Comparison of ENCODE assay signal across 1 cellular context in the genomic region with DNA sequence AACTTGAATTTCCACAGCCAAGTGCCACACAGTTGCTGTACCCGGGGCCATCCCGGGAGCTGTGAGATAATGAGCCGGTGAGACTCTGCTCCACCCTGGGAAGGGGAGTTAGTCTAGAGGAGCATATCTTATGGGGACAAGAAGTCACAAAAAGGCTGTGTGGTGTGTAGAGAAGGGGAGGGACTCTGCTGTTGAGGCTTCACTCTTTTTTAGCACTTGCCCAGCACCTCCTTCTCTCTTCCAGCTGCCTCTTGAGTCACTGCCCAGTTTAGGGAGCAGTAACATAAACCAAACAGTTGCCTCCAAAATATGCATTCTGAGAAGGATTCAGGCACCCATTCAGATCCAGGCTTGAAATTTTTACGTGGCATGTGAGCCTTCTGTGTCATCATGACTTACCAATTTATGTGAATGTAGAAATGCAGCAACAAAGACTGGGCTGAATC.
TF ChIP-seq lines count a peak whose summit lies in the region.

No MANE protein-coding gene starts in this region.

TF ChIP-seq in K562, 482 proteins besides CTCF, POLR2A, EP300 and RAD21 (continued from another document and continues in another):
- TF ChIP-seq, protein P1, sequence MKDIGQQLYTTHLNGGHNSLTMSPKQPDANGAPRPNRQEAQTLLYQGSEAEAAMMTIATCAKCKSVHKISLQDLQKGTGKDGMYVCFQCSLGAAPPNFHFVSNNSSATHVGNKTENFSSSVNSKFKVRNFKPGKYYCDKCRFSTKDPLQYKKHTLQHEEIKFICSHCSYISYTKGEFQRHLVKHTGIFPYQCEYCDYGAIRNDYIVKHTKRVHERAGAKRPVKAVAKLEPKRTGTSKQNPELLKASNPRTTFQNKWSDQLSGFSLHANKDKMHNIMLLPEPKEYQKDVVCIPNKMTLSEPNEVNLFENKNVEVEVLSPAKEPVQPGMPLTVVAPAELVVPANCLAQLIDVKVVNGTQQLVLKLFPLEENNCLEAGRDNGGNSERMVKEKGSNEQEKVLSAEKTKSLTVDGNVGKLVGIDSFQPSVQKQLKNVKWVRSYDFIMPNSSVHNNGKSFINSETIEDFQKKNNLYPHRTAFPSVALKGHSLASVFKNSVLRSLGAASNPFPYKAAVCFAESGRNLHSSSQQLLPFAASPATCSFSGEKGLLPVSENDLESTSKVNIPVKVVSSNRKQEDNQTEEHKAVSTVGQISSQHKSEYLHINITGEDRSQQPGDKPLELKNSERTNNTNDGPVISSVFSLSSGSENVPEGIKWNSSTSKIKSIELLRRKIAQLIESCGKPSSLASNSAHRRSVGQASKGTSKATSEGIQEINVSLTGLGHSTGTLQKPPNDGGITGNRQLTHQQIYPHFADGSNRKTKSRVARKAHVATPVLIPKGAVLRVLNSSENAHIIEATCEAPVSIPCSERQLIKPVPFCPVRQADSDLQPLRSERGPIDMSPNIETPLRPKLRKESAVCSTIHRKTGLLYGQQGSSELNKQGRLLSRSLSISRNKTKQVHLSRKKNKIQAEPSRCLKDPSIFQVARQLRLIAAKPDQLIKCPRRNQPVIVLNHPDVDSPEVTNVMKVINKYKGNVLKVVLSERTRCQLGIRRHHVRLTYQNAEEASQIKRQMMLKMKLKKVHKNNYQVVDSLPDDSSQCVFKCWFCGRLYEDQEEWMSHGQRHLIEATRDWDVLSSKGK (CRISPR knock-in tag; IDR thresholded peaks at IDR 0.05): no peak
- TF ChIP-seq TSC22D4 (tag; IDR thresholded peaks at IDR 0.05) (no peak), NR1H2 (CRISPR knock-in tag; IDR thresholded peaks at IDR 0.05) (no peak), KAT7 (CRISPR knock-in tag; IDR thresholded peaks at IDR 0.05; ENCODE audit: borderline replicate concordance) (peak; percentile 74; the same call in 1 of the 2 replicates), ASH1L (IDR thresholded peaks at IDR 0.05; ENCODE audit: borderline replicate concordance, low read depth, partially characterized antibody) (no peak), GABPA (tag; conservative IDR thresholded peaks at IDR 0.05; ENCODE audit: low read depth) (no peak), ARHGAP35 (IDR thresholded peaks at IDR 0.05; ENCODE audit: partially characterized antibody) (no peak), BCL6 (CRISPR knock-in tag; IDR thresholded peaks at IDR 0.05) (no peak), ZNF347 (CRISPR knock-in tag; IDR thresholded peaks at IDR 0.05; ENCODE audit: low read depth) (no peak), NCOA6 (IDR thresholded peaks at IDR 0.05) (no peak), HDAC1 (IDR thresholded peaks at IDR 0.05) (no peak), MYBL2 (IDR thresholded peaks at IDR 0.05; ENCODE audit: low read depth) (no peak), MYBL2 (CRISPR knock-in tag; IDR thresholded peaks at IDR 0.05; ENCODE audit: borderline replicate concordance) (no peak), TFAM (CRISPR knock-in tag; conservative IDR thresholded peaks at IDR 0.05) (no peak), TAF1 (IDR thresholded peaks at IDR 0.05; ENCODE audit: control insufficient read depth, extremely low read depth, insufficient read depth, low read length, severe bottlenecking) (peak; percentile 42), RHOXF2B (CRISPR knock-in tag; conservative IDR thresholded peaks at IDR 0.05) (no peak), SAFB2 (IDR thresholded peaks at IDR 0.05; ENCODE audit: borderline replicate concordance, low read depth, low read length, severe bottlenecking) (no peak), ARID1B (IDR thresholded peaks at IDR 0.05) (no peak), KLF1 (tag; IDR thresholded peaks at IDR 0.05) (no peak), SIX5 (IDR thresholded peaks at IDR 0.05; ENCODE audit: borderline replicate concordance in 1 of 2, insufficient read depth in 1 of 2, low read depth in 1 of 2, low read length in 2 of 2) (no peak), YY1 (IDR thresholded peaks at IDR 0.05; ENCODE audit: borderline replicate concordance in 1 of 3, control insufficient read depth in 1 of 3, extremely low read depth in 1 of 3, insufficient read depth in 3 of 3, insufficient read length in 1 of 3, insufficient replicate concordance in 2 of 3, low read depth in 1 of 3, low read length in 2 of 3) (no peak), ZNF408 (CRISPR knock-in tag; IDR thresholded peaks at IDR 0.05; ENCODE audit: low read depth) (no peak), FOXA1 (IDR thresholded peaks at IDR 0.05; ENCODE audit: borderline replicate concordance) (no peak), SUPT5H (IDR thresholded peaks at IDR 0.05) (no peak), ZNF239 (CRISPR knock-in tag; IDR thresholded peaks at IDR 0.05) (no peak), CEBPG (CRISPR knock-in tag; IDR thresholded peaks at IDR 0.05) (no peak), CEBPG (tag; conservative IDR thresholded peaks at IDR 0.05 in 1 of 2, IDR thresholded peaks at IDR 0.05 in 1 of 2) (no peak), ZNF146 (CRISPR knock-in tag; IDR thresholded peaks at IDR 0.05; ENCODE audit: unreplicated experiment) (no peak), ZFPM2 (CRISPR knock-in tag; IDR thresholded peaks at IDR 0.05) (no peak), THRAP3 (IDR thresholded peaks at IDR 0.05; ENCODE audit: borderline replicate concordance) (no peak), HEY1 (CRISPR knock-in tag; IDR thresholded peaks at IDR 0.05; ENCODE audit: borderline replicate concordance) (no peak), TCF7 (IDR thresholded peaks at IDR 0.05; ENCODE audit: borderline replicate concordance) (no peak), KDM4B (IDR thresholded peaks at IDR 0.05; ENCODE audit: borderline replicate concordance in 2 of 2, low read depth in 1 of 2) (no peak), RBM22 (IDR thresholded peaks at IDR 0.05; ENCODE audit: low read depth, low read length, poor library complexity, severe bottlenecking) (no peak), COPS2 (conservative IDR thresholded peaks at IDR 0.05) (no peak), ERF (CRISPR knock-in tag; IDR thresholded peaks at IDR 0.05) (no peak), SP2 (IDR thresholded peaks at IDR 0.05; ENCODE audit: extremely low read depth, low read depth, low read length, poor library complexity, severe bottlenecking) (no peak), MED1 (CRISPR knock-in tag; IDR thresholded peaks at IDR 0.05; ENCODE audit: borderline replicate concordance) (no peak), ZSCAN32 (CRISPR knock-in tag; IDR thresholded peaks at IDR 0.05) (no peak), NFE2L1 (tag; IDR thresholded peaks at IDR 0.05; ENCODE audit: borderline replicate concordance, low read depth) (no peak), DNMT1 (IDR thresholded peaks at IDR 0.05) (no peak), TBP (optimal IDR thresholded peaks at IDR 0.05; ENCODE audit: low read depth, low read length) (peak; percentile 33), PCBP2 (IDR thresholded peaks at IDR 0.05; ENCODE audit: low read depth, low read length, poor library complexity, severe bottlenecking) (no peak), ILF3 (IDR thresholded peaks at IDR 0.05; ENCODE audit: borderline replicate concordance) (no peak)
- TF ChIP-seq, protein P2, sequence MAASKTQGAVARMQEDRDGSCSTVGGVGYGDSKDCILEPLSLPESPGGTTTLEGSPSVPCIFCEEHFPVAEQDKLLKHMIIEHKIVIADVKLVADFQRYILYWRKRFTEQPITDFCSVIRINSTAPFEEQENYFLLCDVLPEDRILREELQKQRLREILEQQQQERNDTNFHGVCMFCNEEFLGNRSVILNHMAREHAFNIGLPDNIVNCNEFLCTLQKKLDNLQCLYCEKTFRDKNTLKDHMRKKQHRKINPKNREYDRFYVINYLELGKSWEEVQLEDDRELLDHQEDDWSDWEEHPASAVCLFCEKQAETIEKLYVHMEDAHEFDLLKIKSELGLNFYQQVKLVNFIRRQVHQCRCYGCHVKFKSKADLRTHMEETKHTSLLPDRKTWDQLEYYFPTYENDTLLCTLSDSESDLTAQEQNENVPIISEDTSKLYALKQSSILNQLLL (CRISPR knock-in tag; IDR thresholded peaks at IDR 0.05; ENCODE audit: borderline replicate concordance): no peak
- TF ChIP-seq, protein P3, sequence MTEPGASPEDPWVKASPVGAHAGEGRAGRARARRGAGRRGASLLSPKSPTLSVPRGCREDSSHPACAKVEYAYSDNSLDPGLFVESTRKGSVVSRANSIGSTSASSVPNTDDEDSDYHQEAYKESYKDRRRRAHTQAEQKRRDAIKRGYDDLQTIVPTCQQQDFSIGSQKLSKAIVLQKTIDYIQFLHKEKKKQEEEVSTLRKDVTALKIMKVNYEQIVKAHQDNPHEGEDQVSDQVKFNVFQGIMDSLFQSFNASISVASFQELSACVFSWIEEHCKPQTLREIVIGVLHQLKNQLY (CRISPR knock-in tag; conservative IDR thresholded peaks at IDR 0.05): no peak
- TF ChIP-seq, protein P4, sequence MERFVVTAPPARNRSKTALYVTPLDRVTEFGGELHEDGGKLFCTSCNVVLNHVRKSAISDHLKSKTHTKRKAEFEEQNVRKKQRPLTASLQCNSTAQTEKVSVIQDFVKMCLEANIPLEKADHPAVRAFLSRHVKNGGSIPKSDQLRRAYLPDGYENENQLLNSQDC (CRISPR knock-in tag; IDR thresholded peaks at IDR 0.05): no peak
- TF ChIP-seq, protein P5, sequence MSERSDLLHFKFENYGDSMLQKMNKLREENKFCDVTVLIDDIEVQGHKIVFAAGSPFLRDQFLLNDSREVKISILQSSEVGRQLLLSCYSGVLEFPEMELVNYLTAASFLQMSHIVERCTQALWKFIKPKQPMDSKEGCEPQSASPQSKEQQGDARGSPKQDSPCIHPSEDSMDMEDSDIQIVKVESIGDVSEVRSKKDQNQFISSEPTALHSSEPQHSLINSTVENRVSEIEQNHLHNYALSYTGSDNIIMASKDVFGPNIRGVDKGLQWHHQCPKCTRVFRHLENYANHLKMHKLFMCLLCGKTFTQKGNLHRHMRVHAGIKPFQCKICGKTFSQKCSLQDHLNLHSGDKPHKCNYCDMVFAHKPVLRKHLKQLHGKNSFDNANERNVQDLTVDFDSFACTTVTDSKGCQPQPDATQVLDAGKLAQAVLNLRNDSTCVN (CRISPR knock-in tag; IDR thresholded peaks at IDR 0.05): no peak
- TF ChIP-seq, protein P6, sequence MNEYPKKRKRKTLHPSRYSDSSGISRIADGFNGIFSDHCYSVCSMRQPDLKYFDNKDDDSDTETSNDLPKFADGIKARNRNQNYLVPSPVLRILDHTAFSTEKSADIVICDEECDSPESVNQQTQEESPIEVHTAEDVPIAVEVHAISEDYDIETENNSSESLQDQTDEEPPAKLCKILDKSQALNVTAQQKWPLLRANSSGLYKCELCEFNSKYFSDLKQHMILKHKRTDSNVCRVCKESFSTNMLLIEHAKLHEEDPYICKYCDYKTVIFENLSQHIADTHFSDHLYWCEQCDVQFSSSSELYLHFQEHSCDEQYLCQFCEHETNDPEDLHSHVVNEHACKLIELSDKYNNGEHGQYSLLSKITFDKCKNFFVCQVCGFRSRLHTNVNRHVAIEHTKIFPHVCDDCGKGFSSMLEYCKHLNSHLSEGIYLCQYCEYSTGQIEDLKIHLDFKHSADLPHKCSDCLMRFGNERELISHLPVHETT (CRISPR knock-in tag; conservative IDR thresholded peaks at IDR 0.05 in 1 of 2, IDR thresholded peaks at IDR 0.05 in 1 of 2): no peak
- TF ChIP-seq, protein P7, sequence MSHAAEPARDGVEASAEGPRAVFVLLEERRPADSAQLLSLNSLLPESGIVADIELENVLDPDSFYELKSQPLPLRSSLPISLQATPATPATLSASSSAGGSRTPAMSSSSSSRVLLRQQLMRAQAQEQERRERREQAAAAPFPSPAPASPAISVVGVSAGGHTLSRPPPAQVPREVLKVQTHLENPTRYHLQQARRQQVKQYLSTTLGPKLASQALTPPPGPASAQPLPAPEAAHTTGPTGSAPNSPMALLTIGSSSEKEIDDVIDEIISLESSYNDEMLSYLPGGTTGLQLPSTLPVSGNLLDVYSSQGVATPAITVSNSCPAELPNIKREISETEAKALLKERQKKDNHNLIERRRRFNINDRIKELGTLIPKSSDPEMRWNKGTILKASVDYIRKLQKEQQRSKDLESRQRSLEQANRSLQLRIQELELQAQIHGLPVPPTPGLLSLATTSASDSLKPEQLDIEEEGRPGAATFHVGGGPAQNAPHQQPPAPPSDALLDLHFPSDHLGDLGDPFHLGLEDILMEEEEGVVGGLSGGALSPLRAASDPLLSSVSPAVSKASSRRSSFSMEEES (CRISPR knock-in tag; IDR thresholded peaks at IDR 0.05): no peak
- TF ChIP-seq, protein P8, sequence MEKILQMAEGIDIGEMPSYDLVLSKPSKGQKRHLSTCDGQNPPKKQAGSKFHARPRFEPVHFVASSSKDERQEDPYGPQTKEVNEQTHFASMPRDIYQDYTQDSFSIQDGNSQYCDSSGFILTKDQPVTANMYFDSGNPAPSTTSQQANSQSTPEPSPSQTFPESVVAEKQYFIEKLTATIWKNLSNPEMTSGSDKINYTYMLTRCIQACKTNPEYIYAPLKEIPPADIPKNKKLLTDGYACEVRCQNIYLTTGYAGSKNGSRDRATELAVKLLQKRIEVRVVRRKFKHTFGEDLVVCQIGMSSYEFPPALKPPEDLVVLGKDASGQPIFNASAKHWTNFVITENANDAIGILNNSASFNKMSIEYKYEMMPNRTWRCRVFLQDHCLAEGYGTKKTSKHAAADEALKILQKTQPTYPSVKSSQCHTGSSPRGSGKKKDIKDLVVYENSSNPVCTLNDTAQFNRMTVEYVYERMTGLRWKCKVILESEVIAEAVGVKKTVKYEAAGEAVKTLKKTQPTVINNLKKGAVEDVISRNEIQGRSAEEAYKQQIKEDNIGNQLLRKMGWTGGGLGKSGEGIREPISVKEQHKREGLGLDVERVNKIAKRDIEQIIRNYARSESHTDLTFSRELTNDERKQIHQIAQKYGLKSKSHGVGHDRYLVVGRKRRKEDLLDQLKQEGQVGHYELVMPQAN (IDR thresholded peaks at IDR 0.05; ENCODE audit: borderline replicate concordance): no peak
- TF ChIP-seq, protein P9, sequence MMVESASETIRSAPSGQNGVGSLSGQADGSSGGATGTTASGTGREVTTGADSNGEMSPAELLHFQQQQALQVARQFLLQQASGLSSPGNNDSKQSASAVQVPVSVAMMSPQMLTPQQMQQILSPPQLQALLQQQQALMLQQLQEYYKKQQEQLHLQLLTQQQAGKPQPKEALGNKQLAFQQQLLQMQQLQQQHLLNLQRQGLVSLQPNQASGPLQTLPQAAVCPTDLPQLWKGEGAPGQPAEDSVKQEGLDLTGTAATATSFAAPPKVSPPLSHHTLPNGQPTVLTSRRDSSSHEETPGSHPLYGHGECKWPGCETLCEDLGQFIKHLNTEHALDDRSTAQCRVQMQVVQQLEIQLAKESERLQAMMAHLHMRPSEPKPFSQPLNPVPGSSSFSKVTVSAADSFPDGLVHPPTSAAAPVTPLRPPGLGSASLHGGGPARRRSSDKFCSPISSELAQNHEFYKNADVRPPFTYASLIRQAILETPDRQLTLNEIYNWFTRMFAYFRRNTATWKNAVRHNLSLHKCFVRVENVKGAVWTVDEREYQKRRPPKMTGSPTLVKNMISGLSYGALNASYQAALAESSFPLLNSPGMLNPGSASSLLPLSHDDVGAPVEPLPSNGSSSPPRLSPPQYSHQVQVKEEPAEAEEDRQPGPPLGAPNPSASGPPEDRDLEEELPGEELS (CRISPR knock-in tag; IDR thresholded peaks at IDR 0.05; ENCODE audit: borderline replicate concordance): no peak
- TF ChIP-seq, protein P10, sequence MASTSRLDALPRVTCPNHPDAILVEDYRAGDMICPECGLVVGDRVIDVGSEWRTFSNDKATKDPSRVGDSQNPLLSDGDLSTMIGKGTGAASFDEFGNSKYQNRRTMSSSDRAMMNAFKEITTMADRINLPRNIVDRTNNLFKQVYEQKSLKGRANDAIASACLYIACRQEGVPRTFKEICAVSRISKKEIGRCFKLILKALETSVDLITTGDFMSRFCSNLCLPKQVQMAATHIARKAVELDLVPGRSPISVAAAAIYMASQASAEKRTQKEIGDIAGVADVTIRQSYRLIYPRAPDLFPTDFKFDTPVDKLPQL (IDR thresholded peaks at IDR 0.05; ENCODE audit: extremely low read depth, insufficient read length): no peak
- TF ChIP-seq, protein P11, sequence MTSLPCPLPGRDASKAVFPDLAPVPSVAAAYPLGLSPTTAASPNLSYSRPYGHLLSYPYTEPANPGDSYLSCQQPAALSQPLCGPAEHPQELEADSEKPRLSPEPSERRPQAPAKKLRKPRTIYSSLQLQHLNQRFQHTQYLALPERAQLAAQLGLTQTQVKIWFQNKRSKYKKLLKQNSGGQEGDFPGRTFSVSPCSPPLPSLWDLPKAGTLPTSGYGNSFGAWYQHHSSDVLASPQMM (CRISPR knock-in tag; IDR thresholded peaks at IDR 0.05): no peak
